Comparison of ENCODE assay signal across 34 cellular contexts in genomic region chr19:23055501-23055900, GRCh38.
"Had no signal": no experiment of that assay in that cellular context is flagged by ENCODE, and none has a peak within 500 bp of the region (broad histone marks: within the 10 kb centered on the region; RNA-seq: fewer than 3 reads in every experiment).

No MANE protein-coding gene starts in this region.

- H3K9ac ChIP-seq: KMS-11 had no signal

- H3K27me3 ChIP-seq: MG63 had no signal

- H3K9me3 ChIP-seq: MG63 had no signal

- DNase-seq: Karpas-422, Kasumi-1, MG63, MM.1S, MV-4-11, NCI-H1048, NCI-H1092, NCI-H1092 treated with DMSO at 0.1 percent for 48 hours, NCI-H1105, NCI-H1105 treated with DMSO at 0.1 percent for 48 hours, NCI-H1417, NCI-H1417 treated with DMSO at 0.1 percent for 48 hours, NCI-H1436, NCI-H1436 treated with DMSO at 0.1 percent for 48 hours, NCI-H146, NCI-H1694, NCI-H1694 treated with DMSO at 0.1 percent for 48 hours, NCI-H187, NCI-H187 treated with DMSO at 0.1 percent for 48 hours, NCI-H1930, NCI-H2029, NCI-H2029 treated with DMSO at 0.1 percent for 48 hours, NCI-H2081, NCI-H2081 treated with DMSO at 0.1 percent for 48 hours, NCI-H2107, NCI-H2171, NCI-H2171 treated with DMSO at 0.1 percent for 48 hours, NCI-H2227 treated with DMSO at 0.1 percent for 48 hours, NCI-H226, NCI-H345, NCI-H446, NCI-H446 treated with DMSO at 0.1 percent for 48 hours, NCI-H510A had no signal

- H3K4me3 ChIP-seq: MG63 had no signal

- H3K36me3 ChIP-seq: MG63 had no signal

- H3K4me2 ChIP-seq: KMS-11 had no signal

- H3K27ac ChIP-seq: KMS-11 had no signal
